In the genomic region with DNA sequence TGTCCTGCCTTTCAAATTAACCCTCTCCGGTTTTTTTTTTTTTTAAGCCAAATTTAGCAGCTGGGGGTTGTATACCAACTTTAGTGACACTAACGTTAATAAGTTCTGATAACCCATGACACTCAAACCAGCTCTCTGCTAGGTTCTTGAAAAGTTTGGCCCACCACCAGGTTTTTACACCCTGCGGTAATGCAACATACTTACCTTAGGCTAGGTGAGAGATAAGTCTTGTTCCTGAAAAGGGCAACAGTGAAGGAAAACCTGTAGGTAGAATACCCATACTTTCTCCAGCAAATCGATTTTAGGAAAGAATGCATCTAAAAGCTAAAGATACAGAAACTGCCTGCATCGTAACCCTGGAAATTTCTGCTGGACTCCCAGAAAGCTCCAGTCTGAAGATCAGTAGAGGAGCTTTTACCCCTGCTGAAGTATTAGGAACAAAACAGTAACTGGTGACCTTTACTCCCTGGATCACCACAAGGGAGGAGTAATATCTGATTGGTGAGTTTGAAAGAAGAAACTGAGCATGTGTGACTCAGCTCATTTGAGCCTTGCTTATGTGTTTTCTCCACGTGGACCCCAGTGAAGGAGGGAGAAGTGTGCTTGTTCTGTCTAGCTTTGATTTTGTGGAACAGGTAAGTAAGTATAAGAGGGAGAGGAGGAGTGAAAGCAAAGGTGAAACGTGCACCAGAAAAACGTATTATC, we compare ENCODE assay signal across 1 cellular context.
TF ChIP-seq lines count a peak whose summit lies in the region.

No MANE protein-coding gene starts in this region.

TF ChIP-seq in HepG2, 621 proteins besides CTCF, POLR2A, EP300 and RAD21 (continued from another document and continues in another):
- TF ChIP-seq, protein P1, sequence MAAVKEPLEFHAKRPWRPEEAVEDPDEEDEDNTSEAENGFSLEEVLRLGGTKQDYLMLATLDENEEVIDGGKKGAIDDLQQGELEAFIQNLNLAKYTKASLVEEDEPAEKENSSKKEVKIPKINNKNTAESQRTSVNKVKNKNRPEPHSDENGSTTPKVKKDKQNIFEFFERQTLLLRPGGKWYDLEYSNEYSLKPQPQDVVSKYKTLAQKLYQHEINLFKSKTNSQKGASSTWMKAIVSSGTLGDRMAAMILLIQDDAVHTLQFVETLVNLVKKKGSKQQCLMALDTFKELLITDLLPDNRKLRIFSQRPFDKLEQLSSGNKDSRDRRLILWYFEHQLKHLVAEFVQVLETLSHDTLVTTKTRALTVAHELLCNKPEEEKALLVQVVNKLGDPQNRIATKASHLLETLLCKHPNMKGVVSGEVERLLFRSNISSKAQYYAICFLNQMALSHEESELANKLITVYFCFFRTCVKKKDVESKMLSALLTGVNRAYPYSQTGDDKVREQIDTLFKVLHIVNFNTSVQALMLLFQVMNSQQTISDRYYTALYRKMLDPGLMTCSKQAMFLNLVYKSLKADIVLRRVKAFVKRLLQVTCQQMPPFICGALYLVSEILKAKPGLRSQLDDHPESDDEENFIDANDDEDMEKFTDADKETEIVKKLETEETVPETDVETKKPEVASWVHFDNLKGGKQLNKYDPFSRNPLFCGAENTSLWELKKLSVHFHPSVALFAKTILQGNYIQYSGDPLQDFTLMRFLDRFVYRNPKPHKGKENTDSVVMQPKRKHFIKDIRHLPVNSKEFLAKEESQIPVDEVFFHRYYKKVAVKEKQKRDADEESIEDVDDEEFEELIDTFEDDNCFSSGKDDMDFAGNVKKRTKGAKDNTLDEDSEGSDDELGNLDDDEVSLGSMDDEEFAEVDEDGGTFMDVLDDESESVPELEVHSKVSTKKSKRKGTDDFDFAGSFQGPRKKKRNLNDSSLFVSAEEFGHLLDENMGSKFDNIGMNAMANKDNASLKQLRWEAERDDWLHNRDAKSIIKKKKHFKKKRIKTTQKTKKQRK (IDR thresholded peaks at IDR 0.05; ENCODE audit: low read length): no peak
- TF ChIP-seq RFXAP (CRISPR knock-in tag; IDR thresholded peaks at IDR 0.05; ENCODE audit: borderline replicate concordance) (no peak), ASH2L (IDR thresholded peaks at IDR 0.05; ENCODE audit: insufficient read length, low read depth, low read length) (peak; percentile 69), RORA (CRISPR knock-in tag; IDR thresholded peaks at IDR 0.05) (no peak), NR2F1 (CRISPR knock-in tag; IDR thresholded peaks at IDR 0.05) (0 out of 4 replicates have a peak, but pooled peaks of 1 of the 2 experiments have one; percentile 35), ZNF749 (CRISPR knock-in tag; IDR thresholded peaks at IDR 0.05; ENCODE audit: borderline replicate concordance) (no peak), TMF1 (CRISPR knock-in tag; IDR thresholded peaks at IDR 0.05; ENCODE audit: low read depth) (no peak), YEATS4 (CRISPR knock-in tag; IDR thresholded peaks at IDR 0.05; ENCODE audit: borderline replicate concordance) (peak; percentile 61; the same call in 1 of the 2 replicates), ZNF484 (CRISPR knock-in tag; IDR thresholded peaks at IDR 0.05; ENCODE audit: borderline replicate concordance, low read depth) (no peak), ZNF251 (CRISPR knock-in tag; IDR thresholded peaks at IDR 0.05) (no peak), SMC3 (IDR thresholded peaks at IDR 0.05; ENCODE audit: low read length) (no peak), SALL1 (CRISPR knock-in tag; IDR thresholded peaks at IDR 0.05) (no peak; the same call in 1 of the 2 replicates), DMAP1 (CRISPR knock-in tag; IDR thresholded peaks at IDR 0.05) (peak; percentile 95), KAT8 (CRISPR knock-in tag; IDR thresholded peaks at IDR 0.05) (peak; percentile 50; the same call in 1 of the 2 replicates), ELF4 (CRISPR knock-in tag; IDR thresholded peaks at IDR 0.05; ENCODE audit: borderline replicate concordance) (no peak), ZNF335 (CRISPR knock-in tag; IDR thresholded peaks at IDR 0.05) (0 out of 2 replicates have a peak, but pooled peaks have one; percentile 33), NFATC3 (CRISPR knock-in tag; IDR thresholded peaks at IDR 0.05) (no peak), ZNF652 (CRISPR knock-in tag; IDR thresholded peaks at IDR 0.05; ENCODE audit: borderline replicate concordance, low read depth) (no peak), FOSL1 (CRISPR knock-in tag; IDR thresholded peaks at IDR 0.05; ENCODE audit: borderline replicate concordance) (no peak), HDAC1 (CRISPR knock-in tag; IDR thresholded peaks at IDR 0.05) (peak; percentile 54; the same call in 1 of the 2 replicates), SRSF1 (optimal IDR thresholded peaks at IDR 0.05; ENCODE audit: low read depth, low read length) (no peak), SOX5 (CRISPR knock-in tag; IDR thresholded peaks at IDR 0.05; ENCODE audit: borderline replicate concordance) (peak; percentile 71), ZNF556 (CRISPR knock-in tag; IDR thresholded peaks at IDR 0.05; ENCODE audit: borderline replicate concordance) (no peak), ZNF260 (CRISPR knock-in tag; IDR thresholded peaks at IDR 0.05; ENCODE audit: borderline replicate concordance, low read depth) (no peak), ZBTB3 (CRISPR knock-in tag; IDR thresholded peaks at IDR 0.05; ENCODE audit: borderline replicate concordance, low read depth) (no peak), ZNF768 (CRISPR knock-in tag; IDR thresholded peaks at IDR 0.05) (no peak), MATR3 (CRISPR knock-in tag; IDR thresholded peaks at IDR 0.05) (no peak), PHB2 (IDR thresholded peaks at IDR 0.05; ENCODE audit: partially characterized antibody) (no peak)
- TF ChIP-seq, protein P2, sequence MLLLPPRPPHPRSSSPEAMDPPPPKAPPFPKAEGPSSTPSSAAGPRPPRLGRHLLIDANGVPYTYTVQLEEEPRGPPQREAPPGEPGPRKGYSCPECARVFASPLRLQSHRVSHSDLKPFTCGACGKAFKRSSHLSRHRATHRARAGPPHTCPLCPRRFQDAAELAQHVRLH (CRISPR knock-in tag; IDR thresholded peaks at IDR 0.05; ENCODE audit: borderline replicate concordance, low read depth): no peak
- TF ChIP-seq, protein P3, sequence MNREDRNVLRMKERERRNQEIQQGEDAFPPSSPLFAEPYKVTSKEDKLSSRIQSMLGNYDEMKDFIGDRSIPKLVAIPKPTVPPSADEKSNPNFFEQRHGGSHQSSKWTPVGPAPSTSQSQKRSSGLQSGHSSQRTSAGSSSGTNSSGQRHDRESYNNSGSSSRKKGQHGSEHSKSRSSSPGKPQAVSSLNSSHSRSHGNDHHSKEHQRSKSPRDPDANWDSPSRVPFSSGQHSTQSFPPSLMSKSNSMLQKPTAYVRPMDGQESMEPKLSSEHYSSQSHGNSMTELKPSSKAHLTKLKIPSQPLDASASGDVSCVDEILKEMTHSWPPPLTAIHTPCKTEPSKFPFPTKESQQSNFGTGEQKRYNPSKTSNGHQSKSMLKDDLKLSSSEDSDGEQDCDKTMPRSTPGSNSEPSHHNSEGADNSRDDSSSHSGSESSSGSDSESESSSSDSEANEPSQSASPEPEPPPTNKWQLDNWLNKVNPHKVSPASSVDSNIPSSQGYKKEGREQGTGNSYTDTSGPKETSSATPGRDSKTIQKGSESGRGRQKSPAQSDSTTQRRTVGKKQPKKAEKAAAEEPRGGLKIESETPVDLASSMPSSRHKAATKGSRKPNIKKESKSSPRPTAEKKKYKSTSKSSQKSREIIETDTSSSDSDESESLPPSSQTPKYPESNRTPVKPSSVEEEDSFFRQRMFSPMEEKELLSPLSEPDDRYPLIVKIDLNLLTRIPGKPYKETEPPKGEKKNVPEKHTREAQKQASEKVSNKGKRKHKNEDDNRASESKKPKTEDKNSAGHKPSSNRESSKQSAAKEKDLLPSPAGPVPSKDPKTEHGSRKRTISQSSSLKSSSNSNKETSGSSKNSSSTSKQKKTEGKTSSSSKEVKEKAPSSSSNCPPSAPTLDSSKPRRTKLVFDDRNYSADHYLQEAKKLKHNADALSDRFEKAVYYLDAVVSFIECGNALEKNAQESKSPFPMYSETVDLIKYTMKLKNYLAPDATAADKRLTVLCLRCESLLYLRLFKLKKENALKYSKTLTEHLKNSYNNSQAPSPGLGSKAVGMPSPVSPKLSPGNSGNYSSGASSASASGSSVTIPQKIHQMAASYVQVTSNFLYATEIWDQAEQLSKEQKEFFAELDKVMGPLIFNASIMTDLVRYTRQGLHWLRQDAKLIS (CRISPR knock-in tag; IDR thresholded peaks at IDR 0.05): no peak
- TF ChIP-seq, protein P4, sequence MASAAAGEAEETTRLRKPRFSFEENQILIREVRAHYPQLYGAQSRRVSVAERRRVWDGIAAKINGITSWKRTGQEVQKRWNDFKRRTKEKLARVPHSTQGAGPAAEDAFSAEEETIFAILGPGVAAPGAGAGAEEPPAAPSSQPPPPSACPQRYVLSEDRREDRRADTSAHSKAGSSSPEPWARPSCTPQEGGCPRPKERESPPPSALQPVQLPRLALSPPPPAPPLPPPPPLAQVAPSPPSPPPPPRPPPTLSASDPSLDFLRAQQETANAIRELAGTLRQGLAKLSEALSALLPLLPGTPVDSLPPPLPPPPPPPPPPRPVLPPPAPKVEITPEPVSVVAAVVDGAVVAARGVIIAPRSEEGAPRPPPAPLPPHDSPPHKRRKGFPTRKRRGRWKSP (CRISPR knock-in tag; IDR thresholded peaks at IDR 0.05): peak; percentile 34; the same call in 1 of the 2 replicates
- TF ChIP-seq, protein P5, sequence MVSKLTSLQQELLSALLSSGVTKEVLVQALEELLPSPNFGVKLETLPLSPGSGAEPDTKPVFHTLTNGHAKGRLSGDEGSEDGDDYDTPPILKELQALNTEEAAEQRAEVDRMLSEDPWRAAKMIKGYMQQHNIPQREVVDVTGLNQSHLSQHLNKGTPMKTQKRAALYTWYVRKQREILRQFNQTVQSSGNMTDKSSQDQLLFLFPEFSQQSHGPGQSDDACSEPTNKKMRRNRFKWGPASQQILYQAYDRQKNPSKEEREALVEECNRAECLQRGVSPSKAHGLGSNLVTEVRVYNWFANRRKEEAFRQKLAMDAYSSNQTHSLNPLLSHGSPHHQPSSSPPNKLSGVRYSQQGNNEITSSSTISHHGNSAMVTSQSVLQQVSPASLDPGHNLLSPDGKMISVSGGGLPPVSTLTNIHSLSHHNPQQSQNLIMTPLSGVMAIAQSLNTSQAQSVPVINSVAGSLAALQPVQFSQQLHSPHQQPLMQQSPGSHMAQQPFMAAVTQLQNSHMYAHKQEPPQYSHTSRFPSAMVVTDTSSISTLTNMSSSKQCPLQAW (CRISPR knock-in tag; IDR thresholded peaks at IDR 0.05): no peak
- TF ChIP-seq, protein P6, sequence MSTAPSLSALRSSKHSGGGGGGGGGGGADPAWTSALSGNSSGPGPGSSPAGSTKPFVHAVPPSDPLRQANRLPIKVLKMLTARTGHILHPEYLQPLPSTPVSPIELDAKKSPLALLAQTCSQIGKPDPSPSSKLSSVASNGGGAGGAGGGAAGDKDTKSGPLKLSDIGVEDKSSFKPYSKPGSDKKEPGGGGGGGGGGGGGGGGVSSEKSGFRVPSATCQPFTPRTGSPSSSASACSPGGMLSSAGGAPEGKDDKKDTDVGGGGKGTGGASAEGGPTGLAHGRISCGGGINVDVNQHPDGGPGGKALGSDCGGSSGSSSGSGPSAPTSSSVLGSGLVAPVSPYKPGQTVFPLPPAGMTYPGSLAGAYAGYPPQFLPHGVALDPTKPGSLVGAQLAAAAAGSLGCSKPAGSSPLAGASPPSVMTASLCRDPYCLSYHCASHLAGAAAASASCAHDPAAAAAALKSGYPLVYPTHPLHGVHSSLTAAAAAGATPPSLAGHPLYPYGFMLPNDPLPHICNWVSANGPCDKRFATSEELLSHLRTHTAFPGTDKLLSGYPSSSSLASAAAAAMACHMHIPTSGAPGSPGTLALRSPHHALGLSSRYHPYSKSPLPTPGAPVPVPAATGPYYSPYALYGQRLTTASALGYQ (CRISPR knock-in tag; IDR thresholded peaks at IDR 0.05): 0 out of 2 replicates have a peak, but pooled peaks have one; percentile 63
- TF ChIP-seq, protein P7, sequence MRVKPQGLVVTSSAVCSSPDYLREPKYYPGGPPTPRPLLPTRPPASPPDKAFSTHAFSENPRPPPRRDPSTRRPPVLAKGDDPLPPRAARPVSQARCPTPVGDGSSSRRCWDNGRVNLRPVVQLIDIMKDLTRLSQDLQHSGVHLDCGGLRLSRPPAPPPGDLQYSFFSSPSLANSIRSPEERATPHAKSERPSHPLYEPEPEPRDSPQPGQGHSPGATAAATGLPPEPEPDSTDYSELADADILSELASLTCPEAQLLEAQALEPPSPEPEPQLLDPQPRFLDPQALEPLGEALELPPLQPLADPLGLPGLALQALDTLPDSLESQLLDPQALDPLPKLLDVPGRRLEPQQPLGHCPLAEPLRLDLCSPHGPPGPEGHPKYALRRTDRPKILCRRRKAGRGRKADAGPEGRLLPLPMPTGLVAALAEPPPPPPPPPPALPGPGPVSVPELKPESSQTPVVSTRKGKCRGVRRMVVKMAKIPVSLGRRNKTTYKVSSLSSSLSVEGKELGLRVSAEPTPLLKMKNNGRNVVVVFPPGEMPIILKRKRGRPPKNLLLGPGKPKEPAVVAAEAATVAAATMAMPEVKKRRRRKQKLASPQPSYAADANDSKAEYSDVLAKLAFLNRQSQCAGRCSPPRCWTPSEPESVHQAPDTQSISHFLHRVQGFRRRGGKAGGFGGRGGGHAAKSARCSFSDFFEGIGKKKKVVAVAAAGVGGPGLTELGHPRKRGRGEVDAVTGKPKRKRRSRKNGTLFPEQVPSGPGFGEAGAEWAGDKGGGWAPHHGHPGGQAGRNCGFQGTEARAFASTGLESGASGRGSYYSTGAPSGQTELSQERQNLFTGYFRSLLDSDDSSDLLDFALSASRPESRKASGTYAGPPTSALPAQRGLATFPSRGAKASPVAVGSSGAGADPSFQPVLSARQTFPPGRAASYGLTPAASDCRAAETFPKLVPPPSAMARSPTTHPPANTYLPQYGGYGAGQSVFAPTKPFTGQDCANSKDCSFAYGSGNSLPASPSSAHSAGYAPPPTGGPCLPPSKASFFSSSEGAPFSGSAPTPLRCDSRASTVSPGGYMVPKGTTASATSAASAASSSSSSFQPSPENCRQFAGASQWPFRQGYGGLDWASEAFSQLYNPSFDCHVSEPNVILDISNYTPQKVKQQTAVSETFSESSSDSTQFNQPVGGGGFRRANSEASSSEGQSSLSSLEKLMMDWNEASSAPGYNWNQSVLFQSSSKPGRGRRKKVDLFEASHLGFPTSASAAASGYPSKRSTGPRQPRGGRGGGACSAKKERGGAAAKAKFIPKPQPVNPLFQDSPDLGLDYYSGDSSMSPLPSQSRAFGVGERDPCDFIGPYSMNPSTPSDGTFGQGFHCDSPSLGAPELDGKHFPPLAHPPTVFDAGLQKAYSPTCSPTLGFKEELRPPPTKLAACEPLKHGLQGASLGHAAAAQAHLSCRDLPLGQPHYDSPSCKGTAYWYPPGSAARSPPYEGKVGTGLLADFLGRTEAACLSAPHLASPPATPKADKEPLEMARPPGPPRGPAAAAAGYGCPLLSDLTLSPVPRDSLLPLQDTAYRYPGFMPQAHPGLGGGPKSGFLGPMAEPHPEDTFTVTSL (CRISPR knock-in tag; IDR thresholded peaks at IDR 0.05; ENCODE audit: borderline replicate concordance): no peak
- TF ChIP-seq, protein P8, sequence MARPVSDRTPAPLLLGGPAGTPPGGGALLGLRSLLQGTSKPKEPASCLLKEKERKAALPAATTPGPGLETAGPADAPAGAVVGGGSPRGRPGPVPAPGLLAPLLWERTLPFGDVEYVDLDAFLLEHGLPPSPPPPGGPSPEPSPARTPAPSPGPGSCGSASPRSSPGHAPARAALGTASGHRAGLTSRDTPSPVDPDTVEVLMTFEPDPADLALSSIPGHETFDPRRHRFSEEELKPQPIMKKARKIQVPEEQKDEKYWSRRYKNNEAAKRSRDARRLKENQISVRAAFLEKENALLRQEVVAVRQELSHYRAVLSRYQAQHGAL (CRISPR knock-in tag; IDR thresholded peaks at IDR 0.05; ENCODE audit: not compliant biosample characterization): no peak
